ENCODE assay signal across 1 cellular context in genomic region chr20:13765868-13766416, GRCh38.
TF ChIP-seq lines count a peak whose summit lies in the region.

No MANE protein-coding gene starts in this region.

TF ChIP-seq in SK-N-SH, 30 proteins besides CTCF, POLR2A, EP300 and RAD21 (continued from another document):
- TF ChIP-seq, protein P1, sequence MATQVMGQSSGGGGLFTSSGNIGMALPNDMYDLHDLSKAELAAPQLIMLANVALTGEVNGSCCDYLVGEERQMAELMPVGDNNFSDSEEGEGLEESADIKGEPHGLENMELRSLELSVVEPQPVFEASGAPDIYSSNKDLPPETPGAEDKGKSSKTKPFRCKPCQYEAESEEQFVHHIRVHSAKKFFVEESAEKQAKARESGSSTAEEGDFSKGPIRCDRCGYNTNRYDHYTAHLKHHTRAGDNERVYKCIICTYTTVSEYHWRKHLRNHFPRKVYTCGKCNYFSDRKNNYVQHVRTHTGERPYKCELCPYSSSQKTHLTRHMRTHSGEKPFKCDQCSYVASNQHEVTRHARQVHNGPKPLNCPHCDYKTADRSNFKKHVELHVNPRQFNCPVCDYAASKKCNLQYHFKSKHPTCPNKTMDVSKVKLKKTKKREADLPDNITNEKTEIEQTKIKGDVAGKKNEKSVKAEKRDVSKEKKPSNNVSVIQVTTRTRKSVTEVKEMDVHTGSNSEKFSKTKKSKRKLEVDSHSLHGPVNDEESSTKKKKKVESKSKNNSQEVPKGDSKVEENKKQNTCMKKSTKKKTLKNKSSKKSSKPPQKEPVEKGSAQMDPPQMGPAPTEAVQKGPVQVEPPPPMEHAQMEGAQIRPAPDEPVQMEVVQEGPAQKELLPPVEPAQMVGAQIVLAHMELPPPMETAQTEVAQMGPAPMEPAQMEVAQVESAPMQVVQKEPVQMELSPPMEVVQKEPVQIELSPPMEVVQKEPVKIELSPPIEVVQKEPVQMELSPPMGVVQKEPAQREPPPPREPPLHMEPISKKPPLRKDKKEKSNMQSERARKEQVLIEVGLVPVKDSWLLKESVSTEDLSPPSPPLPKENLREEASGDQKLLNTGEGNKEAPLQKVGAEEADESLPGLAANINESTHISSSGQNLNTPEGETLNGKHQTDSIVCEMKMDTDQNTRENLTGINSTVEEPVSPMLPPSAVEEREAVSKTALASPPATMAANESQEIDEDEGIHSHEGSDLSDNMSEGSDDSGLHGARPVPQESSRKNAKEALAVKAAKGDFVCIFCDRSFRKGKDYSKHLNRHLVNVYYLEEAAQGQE (IDR thresholded peaks at IDR 0.05; ENCODE audit: low read depth, low read length): no peak
- TF ChIP-seq TEAD4 (IDR thresholded peaks at IDR 0.05; ENCODE audit: borderline replicate concordance, insufficient read depth) (no peak), YY1 (IDR thresholded peaks at IDR 0.05; ENCODE audit: low read depth) (no peak), CHD2 (IDR thresholded peaks at IDR 0.05; ENCODE audit: low read length, partially characterized antibody) (no peak), EZH2phosphoT487 (IDR thresholded peaks at IDR 0.05; ENCODE audit: borderline replicate concordance, low read depth) (no peak), NFIC (IDR thresholded peaks at IDR 0.05; ENCODE audit: borderline replicate concordance) (no peak)
